ENCODE assay signal across 19 cellular contexts in the genomic region with DNA sequence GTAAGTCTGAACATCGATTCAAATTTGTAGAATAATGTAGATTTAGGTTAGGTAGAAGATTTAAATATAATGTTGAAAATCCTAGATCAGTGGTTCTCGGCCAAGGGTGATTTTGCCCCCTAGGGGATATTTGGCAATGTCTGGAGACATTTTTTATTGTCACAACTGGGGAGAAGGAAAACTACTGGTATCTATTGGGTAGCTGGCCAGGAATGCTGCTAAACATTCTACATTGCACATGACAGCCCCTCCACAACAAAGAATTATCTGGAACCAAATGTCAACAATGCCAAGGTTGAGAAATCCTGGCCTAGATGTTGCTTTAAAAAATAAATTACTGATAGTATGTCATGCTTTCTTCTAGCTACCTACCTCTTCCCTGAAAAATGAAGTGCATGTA.
A peak's percentile ranks its signal among the peaks of the same experiment; 100 is the strongest.
DNase-seq lines count a peak whose midpoint lies in the region; ATAC-seq, FAIRE-seq and TF ChIP-seq lines count a peak whose summit lies in the region.
"Had no signal": no experiment of that assay in that cellular context is flagged by ENCODE, and none has a peak within 500 bp of the region (broad histone marks: within the 10 kb centered on the region; RNA-seq: fewer than 3 reads in every experiment).

No MANE protein-coding gene starts in this region.

- no peaks in the 10 kb centered on the region for H3K79me2 ChIP-seq in mesendoderm (ENCODE audit: control insufficient read depth, insufficient read depth, low read length)

- no peak for ATAC-seq in activated T-helper 17 cell treated with anti-CD3 and anti-CD28 coated beads, Interleukin-2, amount 50 U/mL, for 72 hours (replicated peaks)
- no peak for ATAC-seq in HG02759 (IDR thresholded peaks at IDR 0.05; ENCODE audit: unreplicated experiment)
- ATAC-seq: gastroesophageal sphincter had no signal

- intact Hi-C loops in A673 (cut with micrococcal nuclease; ENCODE audit: unreplicated experiment) = no loop called here

- no peak overlapping the region for H2BK15ac ChIP-seq in mesendoderm (replicated peaks; ENCODE audit: low read depth)

- no peaks in the 10 kb centered on the region for H3K27me3 Mint-ChIP-seq in activated T-helper 17 cell treated with anti-CD3 and anti-CD28 coated beads, Interleukin-2, amount 50 U/mL, for 72 hours

- peak; percentile 3 for DNase-seq in A673 (ENCODE audit: low spot score)
- no peak for DNase-seq in GM18507 (ENCODE audit: extremely low spot score, insufficient read length, low read depth)
- peak; percentile 63 for DNase-seq in mesendoderm
- DNase-seq in NCI-H2029 (lab: John Stamatoyannopoulos, UW) = no peak
- DNase-seq in NCI-H82 (lab: John Stamatoyannopoulos, UW) = no peak
- DNase-seq in OCI-M1 (lab: John Stamatoyannopoulos, UW) = no peak
- DNase-seq: activated CD4-positive, alpha-beta T cell treated with anti-CD3 and anti-CD28 coated beads for 48 hours; activated CD8-positive, alpha-beta memory T cell treated with anti-CD3 and anti-CD28 coated beads, Interleukin-2, amount 50 U/mL, for 48 hours; activated naive CD4-positive, alpha-beta T cell; NCI-H1092 treated with DMSO at 0.1 percent for 48 hours; NCI-H69; right lobe of liver; stomach had no signal

- H3K9me3 ChIP-seq in A673 (ENCODE audit: low read depth, low read length, poor library complexity, severe bottlenecking) = no peaks in the 10 kb centered on the region
- H3K9me3 ChIP-seq: ascending aorta, gastroesophageal sphincter, neutrophil, right lobe of liver, stomach had no signal

- CTCF ChIA-PET in A673 (lab: Charles Lee) = no interaction called here

- H3K79me1 ChIP-seq in mesendoderm (ENCODE audit: low read length) = no peaks in the 10 kb centered on the region

- no peak overlapping the region for H2AK5ac ChIP-seq in mesendoderm (ENCODE audit: low read length)

- H3K4ac ChIP-seq in mesendoderm (ENCODE audit: low read depth, low read length) = no peak overlapping the region

- no CpG with 5 or more reads among the region's 2 CpGs for WGBS in mesendoderm (ENCODE audit: extremely low coverage, insufficient coverage, low lambda C conversion rate)

- H3K4me1 ChIP-seq in A673 (ENCODE audit: insufficient read depth, low read length, poor library complexity, severe bottlenecking) = no peaks in the 10 kb centered on the region
- peaks cover 3% of the 10 kb centered on the region for H3K4me1 ChIP-seq in mesendoderm (ENCODE audit: control insufficient read depth, low read depth, low read length)

- H3K4me3 Mint-ChIP-seq in activated T-helper 17 cell treated with anti-CD3 and anti-CD28 coated beads, Interleukin-2, amount 50 U/mL, for 72 hours = peak overlapping the region; percentile 74

- H3K56ac ChIP-seq in mesendoderm (ENCODE audit: low read length) = no peak overlapping the region

- POLR2A ChIA-PET in A673 (lab: Charles Lee; ENCODE audit: low non-redundant PET) = no interaction called here

- peaks cover 74% of the 10 kb centered on the region for H3K4me1 Mint-ChIP-seq in activated T-helper 17 cell treated with anti-CD3 and anti-CD28 coated beads, Interleukin-2, amount 50 U/mL, for 72 hours

- no peak overlapping the region for H4K8ac ChIP-seq in mesendoderm (ENCODE audit: low read depth, low read length)

- no peak overlapping the region for H2BK5ac ChIP-seq in mesendoderm (ENCODE audit: low read length)

- H3K27ac Mint-ChIP-seq in activated T-helper 17 cell treated with anti-CD3 and anti-CD28 coated beads, Interleukin-2, amount 50 U/mL, for 72 hours = no peak overlapping the region

- H4K5ac ChIP-seq in mesendoderm (ENCODE audit: low read length) = no peak overlapping the region

- no peaks in the 10 kb centered on the region for H3K9me3 Mint-ChIP-seq in activated T-helper 17 cell treated with anti-CD3 and anti-CD28 coated beads, Interleukin-2, amount 50 U/mL, for 72 hours

- BruUV-seq in A673 (replicated peaks; lab: Mats Ljungman, UMichigan) = no TSS peak

- no peak overlapping the region for H2BK120ac ChIP-seq in mesendoderm (ENCODE audit: low read depth, low read length)

- TF ChIP-seq CTCF in A673 (conservative IDR thresholded peaks at IDR 0.05; ENCODE audit: low read depth, low read length) = no peak

- H3K36me3 ChIP-seq in A673 (ENCODE audit: insufficient read depth, low read length, poor library complexity, severe bottlenecking) (no peaks in the 10 kb centered on the region), mesendoderm (ENCODE audit: control insufficient read depth, insufficient read depth, low read length) (no peaks in the 10 kb centered on the region)
- H3K36me3 ChIP-seq: ascending aorta, gastroesophageal sphincter, neutrophil, right lobe of liver, stomach had no signal

- H3K36me3 Mint-ChIP-seq in activated T-helper 17 cell treated with anti-CD3 and anti-CD28 coated beads, Interleukin-2, amount 50 U/mL, for 72 hours (ENCODE audit: low read depth) = peaks cover 48% of the 10 kb centered on the region

- H3K4me3 ChIP-seq in A673 (ENCODE audit: low read depth, low read length, poor library complexity, severe bottlenecking) (no peak overlapping the region), mesendoderm (ENCODE audit: low read length) (no peak overlapping the region)
- H3K4me3 ChIP-seq: ascending aorta, gastroesophageal sphincter, right lobe of liver, stomach had no signal

- H3K23ac ChIP-seq in mesendoderm (ENCODE audit: low read length) = no peak overlapping the region

- peak; percentile 5 for FAIRE-seq in GM18507 (lab: Jason Lieb, UNC)

- H3K9ac ChIP-seq in mesendoderm (ENCODE audit: low read length) = no peak overlapping the region
- H3K9ac ChIP-seq: KMS-11 had no signal

- H3K27me3 ChIP-seq in A673 (replicated peaks; ENCODE audit: insufficient read depth, low read depth, low read length, poor library complexity) (no peaks in the 10 kb centered on the region), mesendoderm (ENCODE audit: insufficient read depth, low read length, poor library complexity) (no peaks in the 10 kb centered on the region)
- H3K27me3 ChIP-seq: ascending aorta, gastroesophageal sphincter, neutrophil, right lobe of liver, stomach had no signal

- H3K4me2 ChIP-seq in mesendoderm (ENCODE audit: low read length) = no peak overlapping the region
- H3K4me2 ChIP-seq: KMS-11 had no signal

- no peak overlapping the region for H3K18ac ChIP-seq in mesendoderm (ENCODE audit: low read length)

- H3K27ac ChIP-seq in A673 (ENCODE audit: low read depth, low read length, poor library complexity, severe bottlenecking) = no peak overlapping the region
- H3K27ac ChIP-seq in mesendoderm (ENCODE audit: low read depth, low read length) = no peak overlapping the region
- H3K27ac ChIP-seq: ascending aorta, KMS-11, neutrophil had no signal

Comparison
In these comparisons a context has a peak if more than half of its experiments do, and no peak if none do; other contexts are left out.
1. DNase-seq: peak in A673 (single experiment) and mesendoderm (single experiment); none in GM18507 (single experiment), NCI-H2029 (single experiment), NCI-H82 (single experiment) and OCI-M1 (single experiment).